ENCODE assay signal across 24 cellular contexts in the genomic region with DNA sequence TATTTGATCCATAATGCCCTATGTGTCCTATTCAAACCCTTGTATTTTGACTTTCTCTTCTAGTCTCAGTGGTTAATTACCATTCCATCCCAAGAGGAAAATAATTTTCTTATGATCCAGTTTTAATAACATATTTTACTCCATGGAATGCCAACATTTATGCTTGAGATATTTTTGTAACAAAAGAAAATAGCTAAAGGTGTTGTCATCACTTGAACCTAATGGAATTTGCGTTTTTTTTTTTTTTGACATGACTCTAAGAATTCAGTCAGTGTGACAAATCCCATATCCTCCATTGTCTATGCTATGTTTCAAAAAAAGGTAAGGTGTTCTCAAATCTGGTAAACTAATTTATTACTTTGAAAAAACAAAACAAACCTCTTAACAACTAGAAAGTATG.
"Had no signal": no experiment of that assay in that cellular context is flagged by ENCODE, and none has a peak within 500 bp of the region (broad histone marks: within the 10 kb centered on the region; RNA-seq: fewer than 3 reads in every experiment).

No MANE protein-coding gene starts in this region.

- ATAC-seq: esophagus mucosa; gastrocnemius medialis; heart left ventricle; psoas muscle; right cardiac atrium; stimulated activated naive B cell treated with anti-CD40 and anti-IgM and Interleukin-4, amounts not matched to agents 10 μg/mL and 1 μg/mL and 100 μg/mL, for 72 hours; T-cell; upper lobe of right lung had no signal

- H3K27ac ChIP-seq: breast epithelium, gastrocnemius medialis, heart left ventricle, left ventricle myocardium inferior, ovary, psoas muscle, thoracic aorta, upper lobe of right lung had no signal

- DNase-seq: activated B cell treated with CpG ODN at 0.5 μM for 24 hours; activated CD4-positive, alpha-beta memory T cell treated with anti-CD3 and anti-CD28 coated beads, Interleukin-2, amount 10 ng/mL, durations not matched to agents 7 days and 5 days; activated CD4-positive, alpha-beta T cell treated with anti-CD3 and anti-CD28 coated beads for 48 hours; activated naive CD4-positive, alpha-beta T cell treated with anti-CD3 and anti-CD28 coated beads for 36 hours; activated T-cell treated with anti-CD3 and anti-CD28 coated beads, Interleukin-2, amount 50 U/mL, for 24 hours; aorta; cerebellar nuclear complex; effector CD4-positive, alpha-beta T cell; gastrocnemius medialis; heart left ventricle; kidney; left ventricle myocardium inferior; mammary epithelial cell; ovary; psoas muscle; right cardiac atrium; small intestine; stimulated activated CD4-positive, alpha-beta T cell treated with anti-CD3 and anti-CD28 coated beads, Interleukin-4, amount 100 ng/mL, for 24 hours; stimulated activated naive B cell treated with anti-CD40 and anti-IgM and Interleukin-4, amounts not matched to agents 10 μg/mL and 1 μg/mL and 100 μg/mL, for 72 hours; T-cell; upper lobe of right lung had no signal

- H3K27me3 ChIP-seq: breast epithelium, gastrocnemius medialis, heart left ventricle, ovary, upper lobe of right lung had no signal

- H3K9me3 ChIP-seq: gastrocnemius medialis, ovary, psoas muscle, thoracic aorta, upper lobe of right lung had no signal

- H3K36me3 ChIP-seq: breast epithelium, gastrocnemius medialis, heart left ventricle, left ventricle myocardium inferior, ovary, thoracic aorta, upper lobe of right lung had no signal

- H3K4me1 ChIP-seq: breast epithelium, gastrocnemius medialis, left ventricle myocardium inferior, psoas muscle, upper lobe of right lung had no signal

- H3K4me3 ChIP-seq: breast epithelium, gastrocnemius medialis, heart left ventricle, left ventricle myocardium inferior, ovary, psoas muscle, thoracic aorta, upper lobe of right lung had no signal
